Comparison of ENCODE assay signal across 9 cellular contexts in the genomic region with DNA sequence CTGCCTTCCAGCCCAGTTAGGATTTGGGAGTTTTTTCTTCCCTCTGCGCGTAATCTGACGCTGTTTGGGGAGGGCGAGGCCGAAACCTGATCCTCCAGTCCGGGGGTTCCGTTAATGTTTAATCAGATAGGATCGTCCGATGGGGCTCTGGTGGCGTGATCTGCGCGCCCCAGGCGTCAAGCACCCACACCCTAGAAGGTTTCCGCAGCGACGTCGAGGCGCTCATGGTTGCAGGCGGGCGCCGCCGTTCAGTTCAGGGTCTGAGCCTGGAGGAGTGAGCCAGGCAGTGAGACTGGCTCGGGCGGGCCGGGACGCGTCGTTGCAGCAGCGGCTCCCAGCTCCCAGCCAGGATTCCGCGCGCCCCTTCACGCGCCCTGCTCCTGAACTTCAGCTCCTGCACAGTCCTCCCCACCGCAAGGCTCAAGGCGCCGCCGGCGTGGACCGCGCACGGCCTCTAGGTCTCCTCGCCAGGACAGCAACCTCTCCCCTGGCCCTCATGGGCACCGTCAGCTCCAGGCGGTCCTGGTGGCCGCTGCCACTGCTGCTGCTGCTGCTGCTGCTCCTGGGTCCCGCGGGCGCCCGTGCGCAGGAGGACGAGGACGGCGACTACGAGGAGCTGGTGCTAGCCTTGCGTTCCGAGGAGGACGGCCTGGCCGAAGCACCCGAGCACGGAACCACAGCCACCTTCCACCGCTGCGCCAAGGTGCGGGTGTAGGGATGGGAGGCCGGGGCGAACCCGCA. TPM values are rescaled to one million over a fixed set of nuclear protein-coding genes. Genes with fewer than 3 reads are reported as not detected.
DNase-seq lines count a peak whose midpoint lies in the region; ATAC-seq and TF ChIP-seq lines count a peak whose summit lies in the region.
"Had no signal": no experiment of that assay in that cellular context is flagged by ENCODE, and none has a peak within 500 bp of the region (broad histone marks: within the 10 kb centered on the region; RNA-seq: fewer than 3 reads in every experiment).

PCSK9 (plus strand) TSS at position 207 of the 741 bp plus-strand sequence; CDS start at position 497, 290 bp downstream.

- H3K4me1 ChIP-seq in Caco-2, result peaks cover 9% of the 10 kb centered on the region

- POLR2A ChIA-PET in Caco-2 (lab: Charles Lee), result no interaction called here

- H3K4me3 ChIP-seq in Caco-2 (ENCODE audit: low read depth, low read length), result peak within 1 kb of the TSS; percentile 96

- peak within 1 kb of the TSS; percentile 95 for H3K4me3 Mint-ChIP-seq in Caco-2 (ENCODE audit: unreplicated experiment)
- peak within 1 kb of the TSS; percentile 91 for H3K4me3 Mint-ChIP-seq in nephron progenitor cell
- H3K4me3 Mint-ChIP-seq: natural killer cell treated with Interleukin-12 subunit alpha and Interleukin-12 subunit beta and Interleukin-15 and Interleukin-18, amount 100 ng/mL, for 72 hours had no signal

- H3K27me3 ChIP-seq in Caco-2 (replicated peaks; ENCODE audit: control insufficient read depth, insufficient read depth, low read length), result no peaks in the 10 kb centered on the region

- H3K4me1 Mint-ChIP-seq in Caco-2 (ENCODE audit: low read depth, unreplicated experiment) (peaks cover 13% of the 10 kb centered on the region), nephron progenitor cell (peaks cover 81% of the 10 kb centered on the region)

- TF ChIP-seq CTCF in Caco-2 (IDR thresholded peaks at IDR 0.05; ENCODE audit: insufficient read depth in 1 of 2, low read depth in 1 of 2, low read length in 1 of 2, severe bottlenecking in 1 of 2, unreplicated experiment in 1 of 2) (no peak), nephron progenitor cell (IDR thresholded peaks at IDR 0.05) (no peak)

- H3K9me3 Mint-ChIP-seq in Caco-2 (ENCODE audit: unreplicated experiment) (no peaks in the 10 kb centered on the region), nephron progenitor cell (no peaks in the 10 kb centered on the region)
- H3K9me3 Mint-ChIP-seq: natural killer cell treated with Interleukin-12 subunit alpha and Interleukin-12 subunit beta and Interleukin-15 and Interleukin-18, amount 100 ng/mL, for 72 hours had no signal

- H3K36me3 Mint-ChIP-seq in Caco-2 (ENCODE audit: insufficient read depth, unreplicated experiment) (peaks cover 12% of the 10 kb centered on the region), nephron progenitor cell (ENCODE audit: low read depth) (peaks cover 17% of the 10 kb centered on the region)
- H3K36me3 Mint-ChIP-seq: natural killer cell treated with Interleukin-12 subunit alpha and Interleukin-12 subunit beta and Interleukin-15 and Interleukin-18, amount 100 ng/mL, for 72 hours had no signal

- peaks cover 1% of the 10 kb centered on the region; the same call in 1 of the 2 replicates for H3K36me3 ChIP-seq in Caco-2 (ENCODE audit: control insufficient read depth, insufficient read depth, low read length)

- H3K27me3 Mint-ChIP-seq in Caco-2 (ENCODE audit: insufficient read depth, unreplicated experiment) (no peaks in the 10 kb centered on the region), nephron progenitor cell (ENCODE audit: low read depth, poor library complexity) (peaks cover 45% of the 10 kb centered on the region)

- peak; percentile 82 to 85 for DNase-seq in Caco-2
- peak; percentile 56 for DNase-seq in NCI-H2227 (lab: John Stamatoyannopoulos, UW; ENCODE audit: unreplicated experiment)
- peak; percentile 82 for DNase-seq in nephron progenitor cell
- DNase-seq in GDM1 (lab: John Stamatoyannopoulos, UW), result no peak
- DNase-seq in NCI-H774 (lab: John Stamatoyannopoulos, UW), result no peak
- no peak for DNase-seq in T-helper 2 cell

- H3K27ac Mint-ChIP-seq in Caco-2 (ENCODE audit: unreplicated experiment) (peak within 1 kb of the TSS; percentile 72), nephron progenitor cell (no peak within 1 kb of the TSS)
- H3K27ac Mint-ChIP-seq: natural killer cell treated with Interleukin-12 subunit alpha and Interleukin-12 subunit beta and Interleukin-15 and Interleukin-18, amount 100 ng/mL, for 72 hours had no signal

- ATAC-seq in esophagus mucosa (peak; percentile 82), GM21576 (IDR thresholded peaks at IDR 0.05; ENCODE audit: unreplicated experiment) (no peak)

- intact Hi-C loops in Caco-2 (cut with micrococcal nuclease; ENCODE audit: unreplicated experiment), result no loop called here

- TSS peak; percentile 19 for BruUV-seq in Caco-2 (replicated peaks; lab: Mats Ljungman, UMichigan)

- H3K9me3 ChIP-seq in Caco-2, result no peaks in the 10 kb centered on the region

- CTCF ChIA-PET in Caco-2 (lab: Charles Lee), result no interaction called here

RNA-seq across cellular contexts. Expression of gene PCSK9, which starts in this region (rescaled TPM):
- total RNA-seq in Caco-2 (2022) (29.4 and 31.2 TPM in 2 replicates), esophagus mucosa (18.3 TPM)
- total RNA-seq: natural killer cell treated with Interleukin-12 subunit alpha and Interleukin-12 subunit beta and Interleukin-15 and Interleukin-18, amount 100 ng/mL, for 72 hours had no signal

Comparison
In these comparisons a context has a peak if more than half of its experiments do, and no peak if none do; other contexts are left out.
1. DNase-seq: peak in Caco-2 (2 of 2), NCI-H2227 (single experiment) and nephron progenitor cell (single experiment); none in GDM1 (single experiment), NCI-H774 (single experiment) and T-helper 2 cell (0 of 5).